In genomic region chr20:57400821-57401564, GRCh38 we compare ENCODE assay signal across 9 cellular contexts. TPM values are rescaled to one million over a fixed set of nuclear protein-coding genes. Genes with fewer than 3 reads are reported as not detected.
DNase-seq lines count a peak whose midpoint lies in the region; ATAC-seq and TF ChIP-seq lines count a peak whose summit lies in the region.
"Had no signal": no experiment of that assay in that cellular context is flagged by ENCODE, and none has a peak within 500 bp of the region (broad histone marks: within the 10 kb centered on the region; RNA-seq: fewer than 3 reads in every experiment).

No MANE protein-coding gene starts in this region.

- no CpG with 5 or more reads among the region's 21 CpGs for WGBS in right lobe of liver (ENCODE audit: insufficient coverage, low coverage, low lambda C conversion rate, missing lambda C conversion rate)
- 93 to 97% methylated on average over 15 to 21 of the region's 21 CpGs for WGBS in endodermal cell (ENCODE audit: insufficient coverage in 1 of 2, insufficient read length in 1 of 2), 2 experiments

- H3K4me1 Mint-ChIP-seq in CD4-positive, CD25-positive, alpha-beta regulatory T cell: peaks cover 4 to 95% (median 42%) of the 10 kb centered on the region in 4 donors
- H3K4me1 Mint-ChIP-seq in endodermal cell: peaks cover under 1% of the 10 kb centered on the region
- peaks cover 8% of the 10 kb centered on the region for H3K4me1 Mint-ChIP-seq in HFFc6 (ENCODE audit: low read depth)

- H3K27me3 ChIP-seq in CD4-positive, CD25-positive, alpha-beta regulatory T cell (ENCODE audit: control insufficient read depth, insufficient read depth, low read length): no peaks in the 10 kb centered on the region
- no peaks in the 10 kb centered on the region for H3K27me3 ChIP-seq in right lobe of liver
- H3K27me3 ChIP-seq in endodermal cell (ENCODE audit: control insufficient read depth, insufficient read depth, low read length, poor library complexity, severe bottlenecking): no peaks in the 10 kb centered on the region

- peak overlapping the region; percentile 82 for H3K4me3 ChIP-seq in CD4-positive, CD25-positive, alpha-beta regulatory T cell (ENCODE audit: low read depth, low read length)
- no peak overlapping the region for H3K4me3 ChIP-seq in right lobe of liver
- H3K4me3 ChIP-seq in endodermal cell (ENCODE audit: low read length): no peak overlapping the region

- TF ChIP-seq CTCF in right lobe of liver (IDR thresholded peaks at IDR 0.05) (no peak), endodermal cell (conservative IDR thresholded peaks at IDR 0.05) (no peak), HFFc6 (IDR thresholded peaks at IDR 0.05) (no peak)

- DNase-seq in CD4-positive, CD25-positive, alpha-beta regulatory T cell: peak in 1 of 3 donors; percentile 44
- peak in 2 of 3 donors; percentile 21 to 46 for DNase-seq in right lobe of liver
- no peak for DNase-seq in NCI-H524 treated with DMSO at 0.1 percent for 48 hours (lab: John Stamatoyannopoulos, UW)
- DNase-seq in endodermal cell: no peak
- DNase-seq in HFFc6: no peak
- DNase-seq in stimulated activated CD4-positive, alpha-beta T cell treated with anti-CD3 and anti-CD28 coated beads, Interleukin-4, amount 100 ng/mL, for 24 hours: no peak
- DNase-seq: NCI-H510A had no signal

- H3K9me3 ChIP-seq in CD4-positive, CD25-positive, alpha-beta regulatory T cell (ENCODE audit: control insufficient read depth in 2 of 2, low read length in 2 of 2): no peaks in the 10 kb centered on the region
- no peaks in the 10 kb centered on the region for H3K9me3 ChIP-seq in right lobe of liver
- no peaks in the 10 kb centered on the region for H3K9me3 ChIP-seq in endodermal cell (ENCODE audit: control insufficient read depth, low read length)

- peaks cover 100% of the 10 kb centered on the region for H3K4me1 ChIP-seq in CD4-positive, CD25-positive, alpha-beta regulatory T cell (ENCODE audit: control insufficient read depth, insufficient read depth, low read length, poor library complexity, severe bottlenecking)
- H3K4me1 ChIP-seq in right lobe of liver: no peaks in the 10 kb centered on the region
- no peaks in the 10 kb centered on the region for H3K4me1 ChIP-seq in endodermal cell (ENCODE audit: control insufficient read depth, insufficient read depth, low read length)

- H3K9ac ChIP-seq in endodermal cell (ENCODE audit: extremely low read depth, low read length, poor library complexity, severe bottlenecking): no peak overlapping the region

- H3K36me3 ChIP-seq in CD4-positive, CD25-positive, alpha-beta regulatory T cell (ENCODE audit: control insufficient read depth, insufficient read depth, low read length): peaks cover 78% of the 10 kb centered on the region
- H3K36me3 ChIP-seq in right lobe of liver: peaks cover 0 to 2% (median 0%) of the 10 kb centered on the region in 4 donors
- peaks cover 20% of the 10 kb centered on the region for H3K36me3 ChIP-seq in endodermal cell (ENCODE audit: control insufficient read depth, insufficient read depth, low read length)

- peaks cover 20% of the 10 kb centered on the region for H3K27me3 Mint-ChIP-seq in CD4-positive, CD25-positive, alpha-beta regulatory T cell
- H3K27me3 Mint-ChIP-seq in endodermal cell (ENCODE audit: insufficient read depth) (no peaks in the 10 kb centered on the region), HFFc6 (ENCODE audit: insufficient read depth) (peaks cover 2% of the 10 kb centered on the region)

- peak overlapping the region; percentile 89 to 100 (median 100) for H3K27ac Mint-ChIP-seq in CD4-positive, CD25-positive, alpha-beta regulatory T cell
- H3K27ac Mint-ChIP-seq in endodermal cell: no peak overlapping the region
- no peak overlapping the region for H3K27ac Mint-ChIP-seq in HFFc6

- ATAC-seq in CD4-positive, CD25-positive, alpha-beta regulatory T cell (ENCODE audit: low read depth in 2 of 2): no peak
- ATAC-seq in GM19025 (IDR thresholded peaks at IDR 0.05; ENCODE audit: low read depth, unreplicated experiment) (peak; percentile 30), right lobe of liver (no peak)

- TF ChIP-seq POLR2A in Raji (IDR thresholded peaks at IDR 0.05; ENCODE audit: insufficient read depth, low read depth, low read length) (0 out of 2 replicates have a peak, but pooled peaks have one; percentile 20), right lobe of liver (IDR thresholded peaks at IDR 0.05) (no peak)

- H3K36me3 Mint-ChIP-seq in CD4-positive, CD25-positive, alpha-beta regulatory T cell: peaks cover 58% of the 10 kb centered on the region
- H3K36me3 Mint-ChIP-seq in endodermal cell (ENCODE audit: low read depth): peaks cover 40% of the 10 kb centered on the region
- H3K36me3 Mint-ChIP-seq in HFFc6 (ENCODE audit: low read depth): peaks cover 6% of the 10 kb centered on the region; the same call in 1 of the 2 replicates

- intact Hi-C loops in right lobe of liver (cut with DNase I): loop anchor here in 1 of 2 donors (10.0 kb wide), 1 partner anchor 194 kb away; no protein-coding TSS in a partner anchor

- peaks cover 0 to 5% (median 0%) of the 10 kb centered on the region in 7 donors for H3K9me3 Mint-ChIP-seq in CD4-positive, CD25-positive, alpha-beta regulatory T cell
- H3K9me3 Mint-ChIP-seq in endodermal cell: no peaks in the 10 kb centered on the region
- no peaks in the 10 kb centered on the region for H3K9me3 Mint-ChIP-seq in HFFc6

- H3K4me3 Mint-ChIP-seq in CD4-positive, CD25-positive, alpha-beta regulatory T cell: peak overlapping the region; percentile 77 to 99 (median 90)
- H3K4me3 Mint-ChIP-seq in endodermal cell: no peak overlapping the region
- H3K4me3 Mint-ChIP-seq in HFFc6: no peak overlapping the region

- peak overlapping the region; percentile 94 for H3K27ac ChIP-seq in CD4-positive, CD25-positive, alpha-beta regulatory T cell (ENCODE audit: insufficient read depth, low read length, poor library complexity, severe bottlenecking)
- H3K27ac ChIP-seq in right lobe of liver: no peak overlapping the region
- H3K27ac ChIP-seq in endodermal cell (ENCODE audit: low read depth, low read length): no peak overlapping the region

RNA-seq across cellular contexts. Expression of gene RBM38, which starts 9.8 kb away (rescaled TPM):
- 322 TPM for total RNA-seq in CD4-positive, CD25-positive, alpha-beta regulatory T cell
- 100 to 1,000 TPM in 2 of 4 donors, 10 to 100 TPM in 2; 71.9 to 163 (median 102) TPM for polyA plus RNA-seq in CD4-positive, CD25-positive, alpha-beta regulatory T cell
- total RNA-seq in right lobe of liver (10 to 100 TPM in 3 of 6 experiments, 1 to 10 TPM in 3; 3.9 to 16.9 (median 9.6) TPM), endodermal cell (10 to 100 TPM; 29.0 to 30.2 TPM)
- 58.7 TPM for polyA plus RNA-seq in endodermal cell (2013, experiment 1 of 2)
- polyA plus RNA-seq in endodermal cell (2013, experiment 2 of 2): 59.5 TPM
- 1 to 10 TPM; 3.7 to 5.7 (median 4.6) TPM for total RNA-seq in HFFc6 (2021; fragmentation: NEBNext Ultra II Directional; extraction: Animal tissue kit (Norgen Biotek cat#: 25700))

RNA-seq across cellular contexts. Expression of gene RAE1, which starts 49.9 kb away (rescaled TPM):
- 33.0 TPM for total RNA-seq in CD4-positive, CD25-positive, alpha-beta regulatory T cell
- polyA plus RNA-seq in CD4-positive, CD25-positive, alpha-beta regulatory T cell: 10 to 100 TPM; 34.5 to 52.1 (median 42.8) TPM
- total RNA-seq in right lobe of liver: 10 to 100 TPM in 4 of 6 experiments, 1 to 10 TPM in 2; 8.6 to 22.1 (median 11.1) TPM
- total RNA-seq in endodermal cell: 10 to 100 TPM; 41.2 to 43.8 TPM
- 46.4 TPM for polyA plus RNA-seq in endodermal cell (2013, experiment 1 of 2)
- 42.3 TPM for polyA plus RNA-seq in endodermal cell (2013, experiment 2 of 2)
- total RNA-seq in HFFc6 (2021; fragmentation: NEBNext Ultra II Directional; extraction: Animal tissue kit (Norgen Biotek cat#: 25700)): 10 to 100 TPM; 25.1 to 31.4 (median 28.3) TPM

Comparison
In these comparisons a context has a peak if more than half of its experiments do, and no peak if none do; other contexts are left out.
1. DNase-seq: peak in right lobe of liver (2 of 3); none in NCI-H524 treated with DMSO at 0.1 percent for 48 hours (single experiment), endodermal cell (single experiment), HFFc6 (single experiment) and stimulated activated CD4-positive, alpha-beta T cell treated with anti-CD3 and anti-CD28 coated beads, Interleukin-4, amount 100 ng/mL, for 24 hours (single experiment).
2. H3K27ac Mint-ChIP-seq: peak in CD4-positive, CD25-positive, alpha-beta regulatory T cell (3 of 3); none in endodermal cell (single experiment) and HFFc6 (single experiment).
3. H3K4me3 Mint-ChIP-seq: peak in CD4-positive, CD25-positive, alpha-beta regulatory T cell (4 of 4); none in endodermal cell (single experiment) and HFFc6 (single experiment).
4. RNA of gene RBM38, which starts 9.8 kb away (total RNA-seq): 322 TPM in CD4-positive, CD25-positive, alpha-beta regulatory T cell (single experiment); 29.0 to 30.2 TPM in endodermal cell, 3.9 to 16.9 TPM in right lobe of liver and 3.7 to 5.7 TPM in HFFc6; every median in the first group is over 10 times any median in the second.